Comparison of ENCODE assay signal across 11 cellular contexts in genomic region chr15:79035111-79035601, GRCh38. TPM values are rescaled to one million over a fixed set of nuclear protein-coding genes. Genes with fewer than 3 reads are reported as not detected.
DNase-seq lines count a peak whose midpoint lies in the region; ATAC-seq and TF ChIP-seq lines count a peak whose summit lies in the region.
"Had no signal": no experiment of that assay in that cellular context is flagged by ENCODE, and none has a peak within 500 bp of the region (broad histone marks: within the 10 kb centered on the region; RNA-seq: fewer than 3 reads in every experiment).

No MANE protein-coding gene starts in this region.

- H3K9me3 ChIP-seq in stomach (no peaks in the 10 kb centered on the region), MM.1S (replicated peaks; ENCODE audit: insufficient read depth, low read length) (no peaks in the 10 kb centered on the region)
- H3K9me3 ChIP-seq: SJSA1 had no signal

- H3K27ac ChIP-seq in GM23338 (ENCODE audit: low read depth) (no peak overlapping the region), mesendoderm (ENCODE audit: low read depth, low read length) (no peak overlapping the region), stomach (no peak overlapping the region), MM.1S (ENCODE audit: low read length) (no peak overlapping the region)
- H3K27ac ChIP-seq: SJSA1 had no signal

- H3K4me3 Mint-ChIP-seq in GM23338 (no peak overlapping the region), T-cell (no peak overlapping the region)

- 0 out of 2 replicates have a peak overlapping the region, but pooled peaks have one; percentile 51 for H3K4me2 ChIP-seq in GM23338
- no peak overlapping the region for H3K4me2 ChIP-seq in mesendoderm (ENCODE audit: low read length)
- H3K4me2 ChIP-seq in MM.1S (ENCODE audit: low read depth, low read length), result no peak overlapping the region

- no peaks in the 10 kb centered on the region for H3K36me3 ChIP-seq in GM23338 (ENCODE audit: insufficient read depth)
- H3K36me3 ChIP-seq in mesendoderm (ENCODE audit: control insufficient read depth, insufficient read depth, low read length), result no peaks in the 10 kb centered on the region
- no peaks in the 10 kb centered on the region for H3K36me3 ChIP-seq in stomach
- no peaks in the 10 kb centered on the region for H3K36me3 ChIP-seq in MM.1S (replicated peaks; ENCODE audit: insufficient read depth, low read length)
- H3K36me3 ChIP-seq: SJSA1 had no signal

- no peak overlapping the region for H2BK120ac ChIP-seq in mesendoderm (ENCODE audit: low read depth, low read length)

- H3K23ac ChIP-seq in mesendoderm (ENCODE audit: low read length), result no peak overlapping the region

- CTCF ChIA-PET in T-cell (lab: Charles Lee), result no interaction called here

- no peak for TF ChIP-seq POLR2A in stomach (IDR thresholded peaks at IDR 0.05)

- no CpG with 5 or more reads among the region's 11 CpGs for WGBS in mesendoderm (ENCODE audit: extremely low coverage, insufficient coverage, low lambda C conversion rate)
- 61 to 69% (median 64%) methylated on average over 11 of the region's 11 CpGs for WGBS in stomach, 5 donors

- H3K79me2 ChIP-seq in GM23338 (replicated peaks; ENCODE audit: insufficient read depth), result no peaks in the 10 kb centered on the region
- H3K79me2 ChIP-seq in mesendoderm (ENCODE audit: control insufficient read depth, insufficient read depth, low read length), result no peaks in the 10 kb centered on the region
- no peaks in the 10 kb centered on the region for H3K79me2 ChIP-seq in MM.1S (ENCODE audit: low read length)

- intact Hi-C loops in stomach (cut with DNase I; ENCODE audit: low total_unique reads), result no loop called here

- peaks cover 6% of the 10 kb centered on the region; the same call in 2 of the 3 replicates for H3K36me3 Mint-ChIP-seq in GM23338 (ENCODE audit: low read depth)
- H3K36me3 Mint-ChIP-seq in T-cell, result no peaks in the 10 kb centered on the region

- H3K4me1 Mint-ChIP-seq in GM23338, result peaks cover 15% of the 10 kb centered on the region; the same call in 2 of the 3 replicates
- no peaks in the 10 kb centered on the region for H3K4me1 Mint-ChIP-seq in T-cell

- H4K8ac ChIP-seq in mesendoderm (ENCODE audit: low read depth, low read length), result no peak overlapping the region

- TF ChIP-seq EP300 in stomach (IDR thresholded peaks at IDR 0.05), result no peak

- H3K9ac ChIP-seq in mesendoderm (ENCODE audit: low read length), result no peak overlapping the region
- H3K9ac ChIP-seq in MM.1S (ENCODE audit: low read length), result no peak overlapping the region

- peaks cover 9% of the 10 kb centered on the region; the same call in 1 of the 2 replicates for H3K9me2 ChIP-seq in GM23338 (ENCODE audit: insufficient read depth)
- no peaks in the 10 kb centered on the region for H3K9me2 ChIP-seq in MM.1S (replicated peaks; ENCODE audit: insufficient read depth, low read length)

- H4K20me1 ChIP-seq in GM23338 (replicated peaks; ENCODE audit: insufficient read depth), result no peaks in the 10 kb centered on the region
- no peaks in the 10 kb centered on the region for H4K20me1 ChIP-seq in MM.1S (ENCODE audit: insufficient read depth, low read length)

- H3F3A ChIP-seq in GM23338 (replicated peaks; ENCODE audit: low read depth) (no peaks in the 10 kb centered on the region), MM.1S (ENCODE audit: insufficient read depth, low read length) (no peaks in the 10 kb centered on the region)

- no peak overlapping the region for H3K18ac ChIP-seq in mesendoderm (ENCODE audit: low read length)

- no peak overlapping the region for H3K4me3 ChIP-seq in GM23338
- no peak overlapping the region for H3K4me3 ChIP-seq in mesendoderm (ENCODE audit: low read length)
- no peak overlapping the region for H3K4me3 ChIP-seq in stomach
- H3K4me3 ChIP-seq in MM.1S (ENCODE audit: low read length), result no peak overlapping the region
- H3K4me3 ChIP-seq: SJSA1 had no signal

- peaks cover 8% of the 10 kb centered on the region for H3K9me3 Mint-ChIP-seq in GM23338
- no peaks in the 10 kb centered on the region for H3K9me3 Mint-ChIP-seq in T-cell

- DNase-seq in ELF-1 (ENCODE audit: low read depth, low spot score) (peak; percentile 51), GM23338 (ENCODE audit: low spot score) (peak; percentile 71), mesendoderm (peak; percentile 77), stomach (no peak), MM.1S (no peak), T-cell (no peak), NCI-H1694 treated with DMSO at 0.1 percent for 48 hours (lab: John Stamatoyannopoulos, UW) (no peak)
- DNase-seq: activated T-cell treated with anti-CD3 and anti-CD28 coated beads for 4 hours had no signal

- H3K4me1 ChIP-seq in GM23338 (ENCODE audit: insufficient read depth), result no peaks in the 10 kb centered on the region
- H3K4me1 ChIP-seq in mesendoderm (ENCODE audit: control insufficient read depth, low read depth, low read length), result no peaks in the 10 kb centered on the region
- no peaks in the 10 kb centered on the region for H3K4me1 ChIP-seq in stomach
- no peaks in the 10 kb centered on the region for H3K4me1 ChIP-seq in MM.1S (ENCODE audit: low read length)
- H3K4me1 ChIP-seq: SJSA1 had no signal

- H3K56ac ChIP-seq in mesendoderm (ENCODE audit: low read length), result peak overlapping the region; percentile 1

- H3K27ac Mint-ChIP-seq in GM23338 (no peak overlapping the region), T-cell (no peak overlapping the region)

- H3K27me3 Mint-ChIP-seq in GM23338 (ENCODE audit: insufficient read depth, low read depth, poor library complexity), result peaks cover 10% of the 10 kb centered on the region
- peaks cover 9 to 23% of the 10 kb centered on the region in 2 donors for H3K27me3 Mint-ChIP-seq in T-cell

- no peak overlapping the region for H3K4ac ChIP-seq in mesendoderm (ENCODE audit: low read depth, low read length)

- H2BK15ac ChIP-seq in mesendoderm (replicated peaks; ENCODE audit: low read depth), result no peak overlapping the region

- no peak overlapping the region for H2BK5ac ChIP-seq in mesendoderm (ENCODE audit: low read length)

- H2AK5ac ChIP-seq in mesendoderm (ENCODE audit: low read length), result no peak overlapping the region

- POLR2A ChIA-PET in T-cell (lab: Charles Lee), result no interaction called here

- no peak overlapping the region for H4K5ac ChIP-seq in mesendoderm (ENCODE audit: low read length)

- no peaks in the 10 kb centered on the region for H3K79me1 ChIP-seq in mesendoderm (ENCODE audit: low read length)

- ATAC-seq in GM23338 (peak; percentile 86), SK-N-SH treated with all-trans-retinoic acid at 6 μM for 48 hours (peak; percentile 68), T-cell (replicated peaks in 1 of 4) (no peak)

- H3K27me3 ChIP-seq in GM23338 (ENCODE audit: insufficient read depth), result no peaks in the 10 kb centered on the region
- no peaks in the 10 kb centered on the region for H3K27me3 ChIP-seq in mesendoderm (ENCODE audit: insufficient read depth, low read length, poor library complexity)
- peaks cover 0 to 32% (median 0%) of the 10 kb centered on the region in 3 donors for H3K27me3 ChIP-seq in stomach
- H3K27me3 ChIP-seq in MM.1S (replicated peaks; ENCODE audit: insufficient read depth, low read length), result no peaks in the 10 kb centered on the region
- H3K27me3 ChIP-seq: SJSA1 had no signal

- H2AFZ ChIP-seq in GM23338, result peak overlapping the region; percentile 93
- H2AFZ ChIP-seq in MM.1S (ENCODE audit: low read length), result no peak overlapping the region

- TF ChIP-seq CTCF in GM23338 (conservative IDR thresholded peaks at IDR 0.05; ENCODE audit: low read depth in 2 of 2) (peak; percentile 13 to 36; a peak in 3 of 4 replicates), stomach (IDR thresholded peaks at IDR 0.05) (no peak), MM.1S (IDR thresholded peaks at IDR 0.05; ENCODE audit: low read length) (no peak)

TF ChIP-seq in GM23338, 12 proteins besides CTCF, POLR2A, EP300 and RAD21 (continues in another document):
- TF ChIP-seq POLR2AphosphoS5 (IDR thresholded peaks at IDR 0.05; ENCODE audit: low read depth), result no peak
- no peak for TF ChIP-seq CREB1 (CRISPR knock-in tag; IDR thresholded peaks at IDR 0.05; ENCODE audit: low read depth)
- TF ChIP-seq NANOG (IDR thresholded peaks at IDR 0.05; ENCODE audit: borderline replicate concordance), result no peak
- TF ChIP-seq STAT1 (IDR thresholded peaks at IDR 0.05; ENCODE audit: unreplicated experiment), result no peak
- no peak for TF ChIP-seq JUNB (IDR thresholded peaks at IDR 0.05; ENCODE audit: unreplicated experiment)
- no peak for TF ChIP-seq EZH2 (IDR thresholded peaks at IDR 0.05; ENCODE audit: low read depth, unreplicated experiment)
- TF ChIP-seq ZNF331 (CRISPR knock-in tag; IDR thresholded peaks at IDR 0.05; ENCODE audit: low read depth), result no peak

TF ChIP-seq in SK-N-SH treated with all-trans-retinoic acid at 6 μM for 48 hours, 23 proteins besides CTCF, POLR2A, EP300 and RAD21:
- TF ChIP-seq SNAI2 (CRISPR knock-in tag; IDR thresholded peaks at IDR 0.05) (no peak), CREB5 (CRISPR knock-in tag; IDR thresholded peaks at IDR 0.05; ENCODE audit: low read depth) (no peak), PPARA (CRISPR knock-in tag; IDR thresholded peaks at IDR 0.05; ENCODE audit: borderline replicate concordance) (no peak), ZFP3 (CRISPR knock-in tag; IDR thresholded peaks at IDR 0.05) (no peak), CSDC2 (CRISPR knock-in tag; IDR thresholded peaks at IDR 0.05) (no peak)
TF ChIP-seq in SK-N-SH treated with all-trans-retinoic acid at 6 μM for 48 hours: peak in this region for 0.

RNA-seq across cellular contexts. Expression of gene RASGRF1, which starts 55.4 kb away (rescaled TPM):
- 0.24 and 0.39 TPM in 2 replicates for total RNA-seq in GM23338 (2014; rRNA removed; shearing (Covaris generic))
- polyA plus RNA-seq in GM23338 (2016; fragmentation: Nextera tagmentation; extraction: Ambion mirVana), result 0.03 and 0.05 TPM in 2 replicates
- 0.15 TPM for polyA plus RNA-seq in mesendoderm (2013, experiment 1 of 2)
- polyA plus RNA-seq in mesendoderm (2013, experiment 2 of 2), result 0.14 TPM
- 1 to 10 TPM in 2 of 5 donors, under 1 TPM in 1, not detected in 2; 0.18 to 3.8 (median 2.2) TPM for total RNA-seq in stomach
- under 1 TPM in 1 of 3 donors, not detected in 2; 0.10 TPM for polyA plus RNA-seq in stomach
- total RNA-seq in T-cell, result under 1 TPM in 3 of 5 donors, not detected in 2; 0.09 to 0.49 (median 0.22) TPM
- total RNA-seq: pulmonary artery endothelial cell had no signal

Comparison
In these comparisons a context has a peak if more than half of its experiments do, and no peak if none do; other contexts are left out.
1. DNase-seq: peak in ELF-1 (single experiment), GM23338 (single experiment) and mesendoderm (single experiment); none in stomach (single experiment), MM.1S (single experiment), T-cell (0 of 34) and NCI-H1694 treated with DMSO at 0.1 percent for 48 hours (single experiment).
2. ATAC-seq: peak in GM23338 (single experiment) and SK-N-SH treated with all-trans-retinoic acid at 6 μM for 48 hours (single experiment); none in T-cell (0 of 4).
3. CTCF ChIP-seq: peak in GM23338 (2 of 2); none in stomach (0 of 7) and MM.1S (single experiment).